In the genomic region with DNA sequence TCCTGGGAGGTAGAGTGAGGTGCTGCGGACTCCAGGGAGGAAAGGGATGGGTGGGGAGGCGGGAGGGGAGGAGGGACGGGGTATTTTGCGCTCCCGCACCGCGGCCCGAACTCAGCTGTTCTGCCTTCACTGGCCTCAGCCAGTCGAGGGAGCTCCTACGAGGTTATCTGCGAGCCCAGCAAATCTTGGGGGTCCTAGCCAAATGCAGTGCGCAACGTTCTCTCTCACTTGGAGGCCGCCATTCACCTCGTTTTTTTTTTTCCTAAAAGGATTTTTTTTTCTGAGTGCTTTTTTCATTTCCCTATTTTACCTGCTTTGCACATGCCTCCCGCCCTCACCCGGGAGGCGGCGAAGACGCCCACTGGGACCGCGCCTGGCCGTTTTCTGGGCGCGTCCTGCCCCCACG, we compare ENCODE assay signal across 8 cellular contexts. TPM values are rescaled to one million over a fixed set of nuclear protein-coding genes. Genes with fewer than 3 reads are reported as not detected.
DNase-seq lines count a peak whose midpoint lies in the region; ATAC-seq and TF ChIP-seq lines count a peak whose summit lies in the region.

No MANE protein-coding gene starts in this region.

- H3K27ac ChIP-seq in ascending aorta (no peak overlapping the region), urinary bladder (ENCODE audit: low read depth) (no peak overlapping the region)

- peaks cover 0 to 10% of the 10 kb centered on the region in 2 donors for H3K36me3 ChIP-seq in ascending aorta
- no peaks in the 10 kb centered on the region for H3K36me3 ChIP-seq in urinary bladder (ENCODE audit: insufficient read depth)

- H3K9me3 ChIP-seq in ascending aorta = no peaks in the 10 kb centered on the region

- H3K27me3 ChIP-seq in ascending aorta = no peaks in the 10 kb centered on the region

- POLR2A ChIA-PET in AG04449 (lab: Yijun Ruan, JAX) = no interaction called here

- TF ChIP-seq CTCF in AG04449 (IDR thresholded peaks at IDR 0.05; ENCODE audit: insufficient read depth, low read length, missing control alignments) (no peak), ascending aorta (IDR thresholded peaks at IDR 0.05) (no peak), lower leg skin (IDR thresholded peaks at IDR 0.05) (no peak)

- WGBS in lower leg skin, 2 donors = 6 to 27% methylated on average over 16 to 24 of the region's 26 CpGs
- 14% methylated on average over 26 of the region's 26 CpGs for WGBS in urinary bladder

- H3K4me3 ChIP-seq in AG04449 (ENCODE audit: low read depth, low read length) (peak overlapping the region; percentile 86), ascending aorta (peak overlapping the region; percentile 87 to 89), lower leg skin (ENCODE audit: low read depth, poor library complexity, severe bottlenecking) (peak overlapping the region; percentile 35), urinary bladder (ENCODE audit: low read depth, low read length) (peak overlapping the region; percentile 71)

- TF ChIP-seq POLR2A in lower leg skin (IDR thresholded peaks at IDR 0.05) = no peak

- CTCF ChIA-PET in AG04449 (lab: Yijun Ruan, JAX) = interaction anchor here (1.2 to 1.5 kb wide), 3 partner anchors 9 to 549 kb away, joined by 3 to 6 read pairs (median 3); no protein-coding TSS in a partner anchor

- DNase-seq in AG04449 (ENCODE audit: low read depth, low spot score) (no peak), ascending aorta (ENCODE audit: low spot score in 2 of 2) (no peak), lower leg skin (ENCODE audit: low spot score in 2 of 2) (no peak), NCI-H1694 (lab: John Stamatoyannopoulos, UW) (no peak), SKM-1 (lab: John Stamatoyannopoulos, UW; ENCODE audit: unreplicated experiment) (no peak)

- H3K4me1 ChIP-seq in ascending aorta = peaks cover 0 to 17% of the 10 kb centered on the region in 2 donors
- H3K4me1 ChIP-seq in urinary bladder (ENCODE audit: insufficient read depth) = peaks cover 2% of the 10 kb centered on the region

- ATAC-seq in HG02798 (IDR thresholded peaks at IDR 0.05; ENCODE audit: poor library complexity, unreplicated experiment) (peak; percentile 3), GM21576 (IDR thresholded peaks at IDR 0.05; ENCODE audit: unreplicated experiment) (no peak)

- intact Hi-C loops in ascending aorta (cut with DNase I) = loop anchor here (2.0 to 5.0 kb wide), 3 partner anchors 42 to 1522 kb away; a partner anchor contains a TSS
- intact Hi-C loops in lower leg skin (cut with DNase I; ENCODE audit: low total_unique reads) = no loop called here

RNA-seq across cellular contexts. Expression of a gene that starts 0.9 kb away (rescaled TPM):
- total RNA-seq in ascending aorta (3.5 TPM), lower leg skin (10 to 100 TPM in 3 of 4 donors, 1 to 10 TPM in 1; 5.4 to 17.2 (median 13.2) TPM), urinary bladder (10.2 TPM)
- polyA plus RNA-seq in urinary bladder = 9.1 TPM

Comparison
In these comparisons a context has a peak if more than half of its experiments do, and no peak if none do; other contexts are left out.
1. H3K4me3 ChIP-seq: peak in every context shown above with its lines; median percentile 88 in ascending aorta; 86 in AG04449; 71 in urinary bladder; 35 in lower leg skin.